ENCODE assay signal across 6 cellular contexts in the genomic region with DNA sequence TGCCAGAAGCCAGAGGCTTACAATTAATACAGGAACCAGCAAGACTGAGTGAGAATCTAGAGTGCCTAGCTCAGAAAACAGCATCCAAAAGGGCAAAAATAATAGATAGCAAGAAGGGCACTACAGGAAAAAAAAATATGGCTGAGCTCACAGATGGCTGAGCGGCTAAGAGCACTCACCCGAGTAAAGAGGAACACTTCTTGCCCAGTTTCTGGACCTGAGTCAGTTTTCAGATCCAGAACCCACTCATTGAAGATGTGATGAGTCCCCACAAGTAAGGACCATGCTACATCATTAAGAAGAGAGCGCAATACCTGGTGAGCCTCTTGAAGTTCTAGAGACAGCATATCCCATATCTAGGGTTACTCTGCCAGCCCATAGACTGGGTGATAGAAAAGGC.
"Had no signal": no experiment of that assay in that cellular context is flagged by ENCODE, and none has a peak within 500 bp of the region (broad histone marks: within the 10 kb centered on the region; RNA-seq: fewer than 3 reads in every experiment).

No MANE protein-coding gene starts in this region.

- H3K4me1 Mint-ChIP-seq: GM23338, H9 had no signal

- H2AFZ ChIP-seq: GM23338 had no signal

- H3K27ac Mint-ChIP-seq: GM23338, H9 had no signal

- ATAC-seq: GM23338, K562 had no signal

- H3K4me3 ChIP-seq: GM23338, K562 had no signal

- DNase-seq: H9, HCEC 1CT, IMR-90, KG1 had no signal

- H3K4me2 ChIP-seq: GM23338 had no signal

- H3K4me3 Mint-ChIP-seq: GM23338, H9 had no signal
